ENCODE assay signal across 1 cellular context in genomic region chr9:130991227-130992058, GRCh38.
TF ChIP-seq lines count a peak whose summit lies in the region.

No MANE protein-coding gene starts in this region.

TF ChIP-seq in K562, 482 proteins besides CTCF, POLR2A, EP300 and RAD21 (continued from another document):
- no peak for TF ChIP-seq ATF3 (IDR thresholded peaks at IDR 0.05)
- TF ChIP-seq ATF3 (CRISPR knock-in tag; conservative IDR thresholded peaks at IDR 0.05) = peak; percentile 33; the same call in 1 of the 2 replicates
